In the genomic region with DNA sequence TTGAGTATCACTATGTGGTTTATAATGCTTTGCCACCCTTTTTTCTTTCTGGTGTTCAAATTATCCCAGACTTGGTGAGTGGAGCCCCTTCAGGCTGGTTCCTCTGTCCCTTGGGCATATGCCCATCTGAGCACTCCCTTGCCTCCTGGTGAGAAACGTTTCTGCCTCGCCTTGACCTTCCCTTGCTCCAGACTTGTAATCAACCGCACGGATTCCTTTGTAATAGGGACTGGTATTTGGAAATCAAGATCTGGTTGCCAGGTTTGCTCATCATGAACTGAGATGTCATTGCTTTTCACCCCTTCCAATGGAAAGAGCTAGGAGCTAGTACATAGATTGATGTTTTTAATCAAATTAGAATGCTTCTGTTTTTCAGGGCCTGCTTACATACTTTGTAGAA, we compare ENCODE assay signal across 1 cellular context.
TF ChIP-seq lines count a peak whose summit lies in the region.

No MANE protein-coding gene starts in this region.

TF ChIP-seq in SK-N-SH treated with all-trans-retinoic acid at 6 μM for 48 hours, 23 proteins besides CTCF, POLR2A, EP300 and RAD21 (continued from another document):
- no peak for TF ChIP-seq ZNF565 (CRISPR knock-in tag; conservative IDR thresholded peaks at IDR 0.05; ENCODE audit: low read depth)
- TF ChIP-seq TCF4 (CRISPR knock-in tag; IDR thresholded peaks at IDR 0.05; ENCODE audit: borderline replicate concordance) = no peak
- no peak for TF ChIP-seq ZFP3 (CRISPR knock-in tag; IDR thresholded peaks at IDR 0.05)
- no peak for TF ChIP-seq BACH2 (CRISPR knock-in tag; IDR thresholded peaks at IDR 0.05; ENCODE audit: borderline replicate concordance)
- TF ChIP-seq TOX (CRISPR knock-in tag; IDR thresholded peaks at IDR 0.05; ENCODE audit: borderline replicate concordance) = no peak
- TF ChIP-seq ARNTL (CRISPR knock-in tag; IDR thresholded peaks at IDR 0.05; ENCODE audit: borderline replicate concordance, low read depth) = no peak
- TF ChIP-seq, protein P1, sequence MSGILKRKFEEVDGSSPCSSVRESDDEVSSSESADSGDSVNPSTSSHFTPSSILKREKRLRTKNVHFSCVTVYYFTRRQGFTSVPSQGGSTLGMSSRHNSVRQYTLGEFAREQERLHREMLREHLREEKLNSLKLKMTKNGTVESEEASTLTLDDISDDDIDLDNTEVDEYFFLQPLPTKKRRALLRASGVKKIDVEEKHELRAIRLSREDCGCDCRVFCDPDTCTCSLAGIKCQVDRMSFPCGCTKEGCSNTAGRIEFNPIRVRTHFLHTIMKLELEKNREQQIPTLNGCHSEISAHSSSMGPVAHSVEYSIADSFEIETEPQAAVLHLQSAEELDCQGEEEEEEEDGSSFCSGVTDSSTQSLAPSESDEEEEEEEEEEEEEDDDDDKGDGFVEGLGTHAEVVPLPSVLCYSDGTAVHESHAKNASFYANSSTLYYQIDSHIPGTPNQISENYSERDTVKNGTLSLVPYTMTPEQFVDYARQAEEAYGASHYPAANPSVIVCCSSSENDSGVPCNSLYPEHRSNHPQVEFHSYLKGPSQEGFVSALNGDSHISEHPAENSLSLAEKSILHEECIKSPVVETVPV (CRISPR knock-in tag; IDR thresholded peaks at IDR 0.05) = no peak
- no peak for TF ChIP-seq OSR1 (CRISPR knock-in tag; IDR thresholded peaks at IDR 0.05)
- no peak for TF ChIP-seq GLIS3 (CRISPR knock-in tag; IDR thresholded peaks at IDR 0.05)
